ENCODE assay signal across 1 cellular context in genomic region chr18:49011291-49011746, GRCh38.
TF ChIP-seq lines count a peak whose summit lies in the region.

No MANE protein-coding gene starts in this region.

TF ChIP-seq in GM23338, 12 proteins besides CTCF, POLR2A, EP300 and RAD21 (continued from another document):
- TF ChIP-seq, protein P1, sequence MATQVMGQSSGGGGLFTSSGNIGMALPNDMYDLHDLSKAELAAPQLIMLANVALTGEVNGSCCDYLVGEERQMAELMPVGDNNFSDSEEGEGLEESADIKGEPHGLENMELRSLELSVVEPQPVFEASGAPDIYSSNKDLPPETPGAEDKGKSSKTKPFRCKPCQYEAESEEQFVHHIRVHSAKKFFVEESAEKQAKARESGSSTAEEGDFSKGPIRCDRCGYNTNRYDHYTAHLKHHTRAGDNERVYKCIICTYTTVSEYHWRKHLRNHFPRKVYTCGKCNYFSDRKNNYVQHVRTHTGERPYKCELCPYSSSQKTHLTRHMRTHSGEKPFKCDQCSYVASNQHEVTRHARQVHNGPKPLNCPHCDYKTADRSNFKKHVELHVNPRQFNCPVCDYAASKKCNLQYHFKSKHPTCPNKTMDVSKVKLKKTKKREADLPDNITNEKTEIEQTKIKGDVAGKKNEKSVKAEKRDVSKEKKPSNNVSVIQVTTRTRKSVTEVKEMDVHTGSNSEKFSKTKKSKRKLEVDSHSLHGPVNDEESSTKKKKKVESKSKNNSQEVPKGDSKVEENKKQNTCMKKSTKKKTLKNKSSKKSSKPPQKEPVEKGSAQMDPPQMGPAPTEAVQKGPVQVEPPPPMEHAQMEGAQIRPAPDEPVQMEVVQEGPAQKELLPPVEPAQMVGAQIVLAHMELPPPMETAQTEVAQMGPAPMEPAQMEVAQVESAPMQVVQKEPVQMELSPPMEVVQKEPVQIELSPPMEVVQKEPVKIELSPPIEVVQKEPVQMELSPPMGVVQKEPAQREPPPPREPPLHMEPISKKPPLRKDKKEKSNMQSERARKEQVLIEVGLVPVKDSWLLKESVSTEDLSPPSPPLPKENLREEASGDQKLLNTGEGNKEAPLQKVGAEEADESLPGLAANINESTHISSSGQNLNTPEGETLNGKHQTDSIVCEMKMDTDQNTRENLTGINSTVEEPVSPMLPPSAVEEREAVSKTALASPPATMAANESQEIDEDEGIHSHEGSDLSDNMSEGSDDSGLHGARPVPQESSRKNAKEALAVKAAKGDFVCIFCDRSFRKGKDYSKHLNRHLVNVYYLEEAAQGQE (IDR thresholded peaks at IDR 0.05; ENCODE audit: unreplicated experiment), result no peak
- no peak for TF ChIP-seq EZH2phosphoT487 (IDR thresholded peaks at IDR 0.05; ENCODE audit: unreplicated experiment)
- TF ChIP-seq ZNF462 (CRISPR knock-in tag; IDR thresholded peaks at IDR 0.05), result no peak
- TF ChIP-seq NANOG (IDR thresholded peaks at IDR 0.05; ENCODE audit: borderline replicate concordance), result no peak
- no peak for TF ChIP-seq CREB1 (CRISPR knock-in tag; IDR thresholded peaks at IDR 0.05; ENCODE audit: low read depth)
- TF ChIP-seq ZNF114 (CRISPR knock-in tag; IDR thresholded peaks at IDR 0.05), result no peak
- no peak for TF ChIP-seq ZNF331 (CRISPR knock-in tag; IDR thresholded peaks at IDR 0.05; ENCODE audit: low read depth)
- TF ChIP-seq EZH2 (IDR thresholded peaks at IDR 0.05; ENCODE audit: low read depth, unreplicated experiment), result no peak
- TF ChIP-seq ETS1 (IDR thresholded peaks at IDR 0.05), result no peak
